9 cellular contexts compared by ENCODE assay signal in genomic region chr17:4733073-4733531, GRCh38. TPM values are rescaled to one million over a fixed set of nuclear protein-coding genes. Genes with fewer than 3 reads are reported as not detected.
DNase-seq lines count a peak whose midpoint lies in the region; ATAC-seq and TF ChIP-seq lines count a peak whose summit lies in the region.
"Had no signal": no experiment of that assay in that cellular context is flagged by ENCODE, and none has a peak within 500 bp of the region (broad histone marks: within the 10 kb centered on the region; RNA-seq: fewer than 3 reads in every experiment).

No MANE protein-coding gene starts in this region.

- CTCF ChIA-PET in activated naive CD4-positive, alpha-beta T cell treated with anti-CD3 and anti-CD28 coated beads, Interleukin-2, amount 10 ng/mL, durations not matched to agents 7 days and 5 days (lab: Charles Lee), result interaction anchor here (1.0 to 1.9 kb wide), 6 partner anchors 23 to 171 kb away, joined by 3 to 8 read pairs (median 6); partner anchors contain the start of gene ARRB2

- peak overlapping the region; percentile 98 for H3K4me3 Mint-ChIP-seq in activated naive CD4-positive, alpha-beta T cell treated with anti-CD3 and anti-CD28 coated beads, Interleukin-2, amount 10 ng/mL, durations not matched to agents 7 days and 5 days

- no peaks in the 10 kb centered on the region for H3K9me3 Mint-ChIP-seq in activated naive CD4-positive, alpha-beta T cell treated with anti-CD3 and anti-CD28 coated beads, Interleukin-2, amount 10 ng/mL, durations not matched to agents 7 days and 5 days

- intact Hi-C loops in testis (cut with DNase I; ENCODE audit: low total_unique reads), result loop anchor here (10.0 kb wide), 1 partner anchor 152 kb away; no protein-coding TSS in a partner anchor
- intact Hi-C loops in prostate gland (cut with DNase I), result loop anchor here (5.0 kb wide), 2 partner anchors 54 to 154 kb away; partner anchors contain the start of genes GLTPD2 and VMO1

- H3K27ac Mint-ChIP-seq in activated naive CD4-positive, alpha-beta T cell treated with anti-CD3 and anti-CD28 coated beads, Interleukin-2, amount 10 ng/mL, durations not matched to agents 7 days and 5 days, result no peak overlapping the region

- peaks cover 29% of the 10 kb centered on the region for H3K27me3 Mint-ChIP-seq in activated naive CD4-positive, alpha-beta T cell treated with anti-CD3 and anti-CD28 coated beads, Interleukin-2, amount 10 ng/mL, durations not matched to agents 7 days and 5 days

- H3K9ac ChIP-seq in OCI-LY1 (ENCODE audit: low read length), result 0 out of 2 replicates have a peak overlapping the region, but pooled peaks have one; percentile 1

- H3K9me3 ChIP-seq in OCI-LY1 (ENCODE audit: low read length), result no peaks in the 10 kb centered on the region
- H3K9me3 ChIP-seq in testis, result no peaks in the 10 kb centered on the region
- no peaks in the 10 kb centered on the region for H3K9me3 ChIP-seq in prostate gland

- H3K27me3 ChIP-seq in OCI-LY1 (ENCODE audit: insufficient read depth, low read length), result no peaks in the 10 kb centered on the region
- H3K27me3 ChIP-seq in testis, result no peaks in the 10 kb centered on the region
- H3K27me3 ChIP-seq in prostate gland (replicated peaks; ENCODE audit: insufficient read depth), result no peaks in the 10 kb centered on the region

- H3K4me2 ChIP-seq in OCI-LY1 (ENCODE audit: low read length), result peak overlapping the region; percentile 72; the same call in 1 of the 2 replicates

- H3K9me2 ChIP-seq in OCI-LY1 (ENCODE audit: low read depth, low read length), result no peaks in the 10 kb centered on the region

- peak; percentile 37; the same call in 1 of the 2 replicates for TF ChIP-seq CTCF in OCI-LY1 (IDR thresholded peaks at IDR 0.05; ENCODE audit: low read length)
- peak in 1 of 3 experiments; percentile 19 for TF ChIP-seq CTCF in testis (IDR thresholded peaks at IDR 0.05)
- peak in 1 of 4 experiments; percentile 18 for TF ChIP-seq CTCF in prostate gland (IDR thresholded peaks at IDR 0.05)

- no peak for ATAC-seq in HG02973 (IDR thresholded peaks at IDR 0.05; ENCODE audit: unreplicated experiment)

- WGBS in testis, 2 donors, result 87 to 90% methylated on average over 6 of the region's 6 CpGs
- 90% methylated on average over 6 of the region's 6 CpGs for WGBS in prostate gland

- no peaks in the 10 kb centered on the region for H3K36me3 ChIP-seq in OCI-LY1 (ENCODE audit: insufficient read depth, low read length)
- no peaks in the 10 kb centered on the region for H3K36me3 ChIP-seq in testis (ENCODE audit: low read depth, missing control alignments)
- no peaks in the 10 kb centered on the region for H3K36me3 ChIP-seq in prostate gland

- DNase-seq in activated naive CD4-positive, alpha-beta T cell treated with anti-CD3 and anti-CD28 coated beads, Interleukin-2, amount 10 ng/mL, durations not matched to agents 7 days and 5 days, result peak; percentile 45
- DNase-seq in activated naive CD4-positive, alpha-beta T cell treated with anti-CD3 and anti-CD28 coated beads, Interleukin-2, amount 50 U/mL, for 16 hours, result no peak
- DNase-seq in testis (peak; percentile 30), prostate gland (ENCODE audit: low spot score) (no peak), AG20443 (ENCODE audit: low spot score) (no peak)
- DNase-seq: islet precursor cell had no signal

- no peak overlapping the region for H2AFZ ChIP-seq in OCI-LY1 (ENCODE audit: low read length)

- H3K36me3 Mint-ChIP-seq in activated naive CD4-positive, alpha-beta T cell treated with anti-CD3 and anti-CD28 coated beads, Interleukin-2, amount 10 ng/mL, durations not matched to agents 7 days and 5 days, result peaks cover 6% of the 10 kb centered on the region

- peaks cover 43% of the 10 kb centered on the region for H3K4me1 Mint-ChIP-seq in activated naive CD4-positive, alpha-beta T cell treated with anti-CD3 and anti-CD28 coated beads, Interleukin-2, amount 10 ng/mL, durations not matched to agents 7 days and 5 days

- H3K4me1 ChIP-seq in OCI-LY1 (ENCODE audit: insufficient read depth, low read length, severe bottlenecking) (peaks cover 28% of the 10 kb centered on the region), testis (peaks cover 4% of the 10 kb centered on the region), prostate gland (replicated peaks) (peaks cover 2% of the 10 kb centered on the region)

- H3F3A ChIP-seq in OCI-LY1 (ENCODE audit: insufficient read depth, low read length), result peaks cover 4% of the 10 kb centered on the region; the same call in 1 of the 2 replicates

- TF ChIP-seq POLR2A in testis (IDR thresholded peaks at IDR 0.05) (no peak), prostate gland (IDR thresholded peaks at IDR 0.05) (no peak)

- peak overlapping the region; percentile 28 for H3K27ac ChIP-seq in OCI-LY1 (ENCODE audit: low read depth, low read length, poor library complexity, severe bottlenecking)
- H3K27ac ChIP-seq in cingulate gyrus (ENCODE audit: low read depth, low read length), result peak overlapping the region; percentile 8
- no peak overlapping the region for H3K27ac ChIP-seq in testis
- H3K27ac ChIP-seq in prostate gland, result no peak overlapping the region

- H3K4me3 ChIP-seq in OCI-LY1 (ENCODE audit: low read depth, low read length, poor library complexity, severe bottlenecking), result peak overlapping the region; percentile 81
- no peak overlapping the region for H3K4me3 ChIP-seq in testis
- H3K4me3 ChIP-seq in prostate gland, result no peak overlapping the region

- H3K79me2 ChIP-seq in OCI-LY1 (ENCODE audit: insufficient read depth, low read length), result no peaks in the 10 kb centered on the region

- H4K20me1 ChIP-seq in OCI-LY1 (ENCODE audit: insufficient read depth, low read length), result no peaks in the 10 kb centered on the region

RNA-seq across cellular contexts. Expression of gene MED11, which starts 1.9 kb away (rescaled TPM):
- total RNA-seq in testis, result 10 to 100 TPM; 28.7 to 33.7 TPM
- 24.6 TPM for polyA plus RNA-seq in testis (ENCODE audit: insufficient read depth, low read depth, low replicate concordance)
- total RNA-seq in prostate gland, result 10 to 100 TPM; 31.0 to 41.9 TPM

RNA-seq across cellular contexts. Expression of gene ZMYND15, which starts 6.5 kb away (rescaled TPM):
- total RNA-seq in testis, result 10 to 100 TPM; 23.7 to 25.2 TPM
- 78.7 TPM for polyA plus RNA-seq in testis (ENCODE audit: insufficient read depth, low read depth, low replicate concordance)
- 1 to 10 TPM in 1 of 2 donors, under 1 TPM in 1; 0.91 to 7.3 TPM for total RNA-seq in prostate gland

RNA-seq across cellular contexts. Expression of gene CXCL16, which starts 6.6 kb away (rescaled TPM):
- 100 to 1,000 TPM in 1 of 2 donors, 10 to 100 TPM in 1; 53.0 to 172 TPM for total RNA-seq in testis
- 201 TPM for polyA plus RNA-seq in testis (ENCODE audit: insufficient read depth, low read depth, low replicate concordance)
- total RNA-seq in prostate gland, result 10 to 100 TPM; 27.9 to 36.0 TPM

RNA-seq across cellular contexts. Expression of gene ARRB2, which starts 22.7 kb away (rescaled TPM):
- total RNA-seq in testis (10 to 100 TPM; 13.5 to 19.5 TPM), prostate gland (10 to 100 TPM; 12.5 to 30.1 TPM)
- polyA plus RNA-seq in testis (ENCODE audit: insufficient read depth, low read depth, low replicate concordance), result 23.0 TPM

RNA-seq across cellular contexts. Expression of gene PELP1, which starts 29.2 kb away (rescaled TPM):
- total RNA-seq in testis (10 to 100 TPM; 88.0 to 88.1 TPM), prostate gland (10 to 100 TPM; 27.1 to 79.7 TPM)
- 74.4 TPM for polyA plus RNA-seq in testis (ENCODE audit: insufficient read depth, low read depth, low replicate concordance)

Comparison
In these comparisons a context has a peak if more than half of its experiments do, and no peak if none do; other contexts are left out.
1. DNase-seq: peak in activated naive CD4-positive, alpha-beta T cell treated with anti-CD3 and anti-CD28 coated beads, Interleukin-2, amount 10 ng/mL, durations not matched to agents 7 days and 5 days (single experiment) and testis (single experiment); none in activated naive CD4-positive, alpha-beta T cell treated with anti-CD3 and anti-CD28 coated beads, Interleukin-2, amount 50 U/mL, for 16 hours (single experiment), prostate gland (single experiment) and AG20443 (single experiment).
2. H3K27ac ChIP-seq: peak in OCI-LY1 (single experiment) and cingulate gyrus (single experiment); none in testis (0 of 2) and prostate gland (0 of 2).